Comparison of ENCODE assay signal across 1 cellular context in the genomic region with DNA sequence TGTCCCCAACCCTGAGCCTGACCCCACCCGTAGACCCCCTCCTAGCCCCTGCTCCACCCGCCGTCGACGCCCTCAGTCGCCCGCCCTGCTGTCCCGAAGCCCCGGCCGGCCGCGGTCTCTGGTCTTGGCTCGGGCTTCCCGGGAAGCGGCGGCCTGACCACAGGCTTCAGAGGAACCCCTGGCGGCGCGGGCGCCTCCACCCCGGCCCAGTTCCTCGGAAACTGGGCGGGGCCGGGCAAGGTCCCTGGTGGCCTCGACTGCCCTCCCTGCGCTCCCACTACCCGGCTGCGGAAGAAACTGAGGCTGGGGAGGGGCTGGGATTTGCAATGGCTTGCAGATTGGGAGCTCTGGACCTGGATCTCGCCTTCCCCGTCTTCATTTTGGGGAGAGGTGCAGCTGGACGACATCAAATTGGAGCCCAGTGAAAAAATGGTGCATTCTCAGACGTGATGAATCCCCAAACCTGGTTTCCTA.
TF ChIP-seq lines count a peak whose summit lies in the region.

No MANE protein-coding gene starts in this region.

TF ChIP-seq in A549, 52 proteins besides CTCF, POLR2A, EP300 and RAD21 (continued from another document):
- TF ChIP-seq, protein P1, sequence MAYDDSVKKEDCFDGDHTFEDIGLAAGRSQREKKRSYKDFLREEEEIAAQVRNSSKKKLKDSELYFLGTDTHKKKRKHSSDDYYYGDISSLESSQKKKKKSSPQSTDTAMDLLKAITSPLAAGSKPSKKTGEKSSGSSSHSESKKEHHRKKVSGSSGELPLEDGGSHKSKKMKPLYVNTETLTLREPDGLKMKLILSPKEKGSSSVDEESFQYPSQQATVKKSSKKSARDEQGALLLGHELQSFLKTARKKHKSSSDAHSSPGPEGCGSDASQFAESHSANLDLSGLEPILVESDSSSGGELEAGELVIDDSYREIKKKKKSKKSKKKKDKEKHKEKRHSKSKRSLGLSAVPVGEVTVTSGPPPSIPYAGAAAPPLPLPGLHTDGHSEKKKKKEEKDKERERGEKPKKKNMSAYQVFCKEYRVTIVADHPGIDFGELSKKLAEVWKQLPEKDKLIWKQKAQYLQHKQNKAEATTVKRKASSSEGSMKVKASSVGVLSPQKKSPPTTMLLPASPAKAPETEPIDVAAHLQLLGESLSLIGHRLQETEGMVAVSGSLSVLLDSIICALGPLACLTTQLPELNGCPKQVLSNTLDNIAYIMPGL (CRISPR knock-in tag; IDR thresholded peaks at IDR 0.05; ENCODE audit: borderline replicate concordance), result no peak
- TF ChIP-seq RNF2 (IDR thresholded peaks at IDR 0.05; ENCODE audit: borderline replicate concordance, low read depth), result no peak
TF ChIP-seq in A549: peak in this region for 2.
